ENCODE assay signal across 1 cellular context in the genomic region with DNA sequence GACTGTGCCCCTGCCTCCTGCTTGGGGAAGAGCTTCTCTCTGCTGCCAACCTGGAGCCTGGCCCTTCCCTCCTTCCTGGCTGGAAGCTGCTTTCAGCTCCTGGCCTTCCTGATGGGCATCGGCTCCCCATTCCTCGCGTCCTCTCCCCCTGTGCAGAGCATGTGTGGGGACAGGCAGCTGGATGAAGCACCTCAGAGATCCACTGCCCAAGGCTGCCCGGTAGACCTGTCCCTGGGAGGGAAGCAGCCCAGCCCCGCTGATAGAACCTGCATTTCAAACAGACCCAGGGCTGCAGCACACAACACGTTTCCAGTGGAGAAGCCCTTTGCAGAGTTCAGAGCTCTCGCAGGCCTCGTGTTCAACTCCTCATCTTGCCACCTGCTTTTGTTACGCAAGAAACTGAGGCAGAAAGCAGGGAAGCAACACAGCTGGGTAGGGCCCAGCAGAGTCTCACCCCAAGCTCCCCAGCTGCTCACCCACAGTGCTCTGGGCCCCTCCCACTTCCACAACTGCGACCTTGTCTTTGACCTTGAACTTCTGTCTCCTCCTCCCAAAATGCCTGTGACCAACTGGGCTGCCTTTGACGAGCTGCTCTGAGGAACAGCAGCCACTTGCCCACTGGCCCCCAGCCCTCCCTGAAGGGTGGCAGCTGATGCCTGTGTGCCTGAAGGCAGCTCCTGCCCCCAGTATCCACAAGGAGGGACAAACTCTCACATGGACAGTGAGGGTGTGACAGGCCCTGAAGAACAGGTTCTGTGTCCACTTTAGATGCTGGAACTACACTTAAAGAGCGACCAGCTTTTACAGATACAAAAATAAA.
TF ChIP-seq lines count a peak whose summit lies in the region.

No MANE protein-coding gene starts in this region.

TF ChIP-seq in GM23338, 12 proteins besides CTCF, POLR2A, EP300 and RAD21 (continued from another document):
- TF ChIP-seq, protein P1, sequence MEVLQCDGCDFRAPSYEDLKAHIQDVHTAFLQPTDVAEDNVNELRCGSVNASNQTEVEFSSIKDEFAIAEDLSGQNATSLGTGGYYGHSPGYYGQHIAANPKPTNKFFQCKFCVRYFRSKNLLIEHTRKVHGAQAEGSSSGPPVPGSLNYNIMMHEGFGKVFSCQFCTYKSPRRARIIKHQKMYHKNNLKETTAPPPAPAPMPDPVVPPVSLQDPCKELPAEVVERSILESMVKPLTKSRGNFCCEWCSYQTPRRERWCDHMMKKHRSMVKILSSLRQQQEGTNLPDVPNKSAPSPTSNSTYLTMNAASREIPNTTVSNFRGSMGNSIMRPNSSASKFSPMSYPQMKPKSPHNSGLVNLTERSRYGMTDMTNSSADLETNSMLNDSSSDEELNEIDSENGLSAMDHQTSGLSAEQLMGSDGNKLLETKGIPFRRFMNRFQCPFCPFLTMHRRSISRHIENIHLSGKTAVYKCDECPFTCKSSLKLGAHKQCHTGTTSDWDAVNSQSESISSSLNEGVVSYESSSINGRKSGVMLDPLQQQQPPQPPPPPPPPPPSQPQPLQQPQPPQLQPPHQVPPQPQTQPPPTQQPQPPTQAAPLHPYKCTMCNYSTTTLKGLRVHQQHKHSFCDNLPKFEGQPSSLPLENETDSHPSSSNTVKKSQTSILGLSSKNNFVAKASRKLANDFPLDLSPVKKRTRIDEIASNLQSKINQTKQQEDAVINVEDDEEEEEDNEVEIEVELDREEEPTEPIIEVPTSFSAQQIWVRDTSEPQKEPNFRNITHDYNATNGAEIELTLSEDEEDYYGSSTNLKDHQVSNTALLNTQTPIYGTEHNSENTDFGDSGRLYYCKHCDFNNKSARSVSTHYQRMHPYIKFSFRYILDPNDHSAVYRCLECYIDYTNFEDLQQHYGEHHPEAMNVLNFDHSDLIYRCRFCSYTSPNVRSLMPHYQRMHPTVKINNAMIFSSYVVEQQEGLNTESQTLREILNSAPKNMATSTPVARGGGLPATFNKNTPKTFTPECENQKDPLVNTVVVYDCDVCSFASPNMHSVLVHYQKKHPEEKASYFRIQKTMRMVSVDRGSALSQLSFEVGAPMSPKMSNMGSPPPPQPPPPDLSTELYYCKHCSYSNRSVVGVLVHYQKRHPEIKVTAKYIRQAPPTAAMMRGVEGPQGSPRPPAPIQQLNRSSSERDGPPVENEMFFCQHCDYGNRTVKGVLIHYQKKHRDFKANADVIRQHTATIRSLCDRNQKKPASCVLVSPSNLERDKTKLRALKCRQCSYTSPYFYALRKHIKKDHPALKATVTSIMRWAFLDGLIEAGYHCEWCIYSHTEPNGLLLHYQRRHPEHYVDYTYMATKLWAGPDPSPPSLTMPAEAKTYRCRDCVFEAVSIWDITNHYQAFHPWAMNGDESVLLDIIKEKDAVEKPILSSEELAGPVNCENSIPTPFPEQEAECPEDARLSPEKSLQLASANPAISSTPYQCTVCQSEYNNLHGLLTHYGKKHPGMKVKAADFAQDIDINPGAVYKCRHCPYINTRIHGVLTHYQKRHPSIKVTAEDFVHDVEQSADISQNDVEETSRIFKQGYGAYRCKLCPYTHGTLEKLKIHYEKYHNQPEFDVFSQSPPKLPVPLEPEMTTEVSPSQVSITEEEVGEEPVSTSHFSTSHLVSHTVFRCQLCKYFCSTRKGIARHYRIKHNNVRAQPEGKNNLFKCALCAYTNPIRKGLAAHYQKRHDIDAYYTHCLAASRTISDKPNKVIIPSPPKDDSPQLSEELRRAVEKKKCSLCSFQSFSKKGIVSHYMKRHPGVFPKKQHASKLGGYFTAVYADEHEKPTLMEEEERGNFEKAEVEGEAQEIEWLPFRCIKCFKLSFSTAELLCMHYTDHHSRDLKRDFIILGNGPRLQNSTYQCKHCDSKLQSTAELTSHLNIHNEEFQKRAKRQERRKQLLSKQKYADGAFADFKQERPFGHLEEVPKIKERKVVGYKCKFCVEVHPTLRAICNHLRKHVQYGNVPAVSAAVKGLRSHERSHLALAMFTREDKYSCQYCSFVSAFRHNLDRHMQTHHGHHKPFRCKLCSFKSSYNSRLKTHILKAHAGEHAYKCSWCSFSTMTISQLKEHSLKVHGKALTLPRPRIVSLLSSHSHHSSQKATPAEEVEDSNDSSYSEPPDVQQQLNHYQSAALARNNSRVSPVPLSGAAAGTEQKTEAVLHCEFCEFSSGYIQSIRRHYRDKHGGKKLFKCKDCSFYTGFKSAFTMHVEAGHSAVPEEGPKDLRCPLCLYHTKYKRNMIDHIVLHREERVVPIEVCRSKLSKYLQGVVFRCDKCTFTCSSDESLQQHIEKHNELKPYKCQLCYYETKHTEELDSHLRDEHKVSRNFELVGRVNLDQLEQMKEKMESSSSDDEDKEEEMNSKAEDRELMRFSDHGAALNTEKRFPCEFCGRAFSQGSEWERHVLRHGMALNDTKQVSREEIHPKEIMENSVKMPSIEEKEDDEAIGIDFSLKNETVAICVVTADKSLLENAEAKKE (CRISPR knock-in tag; IDR thresholded peaks at IDR 0.05) = no peak
- TF ChIP-seq, protein P2, sequence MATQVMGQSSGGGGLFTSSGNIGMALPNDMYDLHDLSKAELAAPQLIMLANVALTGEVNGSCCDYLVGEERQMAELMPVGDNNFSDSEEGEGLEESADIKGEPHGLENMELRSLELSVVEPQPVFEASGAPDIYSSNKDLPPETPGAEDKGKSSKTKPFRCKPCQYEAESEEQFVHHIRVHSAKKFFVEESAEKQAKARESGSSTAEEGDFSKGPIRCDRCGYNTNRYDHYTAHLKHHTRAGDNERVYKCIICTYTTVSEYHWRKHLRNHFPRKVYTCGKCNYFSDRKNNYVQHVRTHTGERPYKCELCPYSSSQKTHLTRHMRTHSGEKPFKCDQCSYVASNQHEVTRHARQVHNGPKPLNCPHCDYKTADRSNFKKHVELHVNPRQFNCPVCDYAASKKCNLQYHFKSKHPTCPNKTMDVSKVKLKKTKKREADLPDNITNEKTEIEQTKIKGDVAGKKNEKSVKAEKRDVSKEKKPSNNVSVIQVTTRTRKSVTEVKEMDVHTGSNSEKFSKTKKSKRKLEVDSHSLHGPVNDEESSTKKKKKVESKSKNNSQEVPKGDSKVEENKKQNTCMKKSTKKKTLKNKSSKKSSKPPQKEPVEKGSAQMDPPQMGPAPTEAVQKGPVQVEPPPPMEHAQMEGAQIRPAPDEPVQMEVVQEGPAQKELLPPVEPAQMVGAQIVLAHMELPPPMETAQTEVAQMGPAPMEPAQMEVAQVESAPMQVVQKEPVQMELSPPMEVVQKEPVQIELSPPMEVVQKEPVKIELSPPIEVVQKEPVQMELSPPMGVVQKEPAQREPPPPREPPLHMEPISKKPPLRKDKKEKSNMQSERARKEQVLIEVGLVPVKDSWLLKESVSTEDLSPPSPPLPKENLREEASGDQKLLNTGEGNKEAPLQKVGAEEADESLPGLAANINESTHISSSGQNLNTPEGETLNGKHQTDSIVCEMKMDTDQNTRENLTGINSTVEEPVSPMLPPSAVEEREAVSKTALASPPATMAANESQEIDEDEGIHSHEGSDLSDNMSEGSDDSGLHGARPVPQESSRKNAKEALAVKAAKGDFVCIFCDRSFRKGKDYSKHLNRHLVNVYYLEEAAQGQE (IDR thresholded peaks at IDR 0.05; ENCODE audit: unreplicated experiment) = no peak
- no peak for TF ChIP-seq CREB1 (CRISPR knock-in tag; IDR thresholded peaks at IDR 0.05; ENCODE audit: low read depth)
- no peak for TF ChIP-seq NANOG (IDR thresholded peaks at IDR 0.05; ENCODE audit: borderline replicate concordance)
- no peak for TF ChIP-seq ZNF331 (CRISPR knock-in tag; IDR thresholded peaks at IDR 0.05; ENCODE audit: low read depth)
- TF ChIP-seq EZH2phosphoT487 (IDR thresholded peaks at IDR 0.05; ENCODE audit: unreplicated experiment) = no peak
- TF ChIP-seq STAT1 (IDR thresholded peaks at IDR 0.05; ENCODE audit: unreplicated experiment) = no peak
- TF ChIP-seq EZH2 (IDR thresholded peaks at IDR 0.05; ENCODE audit: low read depth, unreplicated experiment) = no peak
- TF ChIP-seq JUNB (IDR thresholded peaks at IDR 0.05; ENCODE audit: unreplicated experiment) = no peak
